In genomic region chr2:238938460-238939055, GRCh38 we compare ENCODE assay signal across 14 cellular contexts.
DNase-seq lines count a peak whose midpoint lies in the region; ATAC-seq and TF ChIP-seq lines count a peak whose summit lies in the region.
"Had no signal": no experiment of that assay in that cellular context is flagged by ENCODE, and none has a peak within 500 bp of the region (broad histone marks: within the 10 kb centered on the region; RNA-seq: fewer than 3 reads in every experiment).

No MANE protein-coding gene starts in this region.

- H3K27me3 ChIP-seq in lung (ENCODE audit: control insufficient read depth, insufficient read depth) (no peaks in the 10 kb centered on the region), upper lobe of left lung (no peaks in the 10 kb centered on the region)

- no peak overlapping the region for H3K27ac Mint-ChIP-seq in endothelial cell (ENCODE audit: unreplicated experiment)
- H3K27ac Mint-ChIP-seq: activated naive CD8-positive, alpha-beta T cell had no signal

- no peak overlapping the region for H3K4me3 ChIP-seq in lung
- H3K4me3 ChIP-seq in upper lobe of left lung: no peak overlapping the region

- no peak for TF ChIP-seq CTCF in endothelial cell (IDR thresholded peaks at IDR 0.05; ENCODE audit: unreplicated experiment)
- TF ChIP-seq CTCF in lung (IDR thresholded peaks at IDR 0.05; ENCODE audit: control extremely low read depth, extremely low read depth): no peak
- TF ChIP-seq CTCF in upper lobe of left lung (IDR thresholded peaks at IDR 0.05): no peak

- ATAC-seq in lung (ENCODE audit: insufficient read depth, low FRiP score): peak; percentile 48
- peak; percentile 69 to 94 for ATAC-seq in upper lobe of left lung (ENCODE audit: low FRiP score in 2 of 2)
- ATAC-seq in GM19035 (IDR thresholded peaks at IDR 0.05; ENCODE audit: unreplicated experiment): no peak
- ATAC-seq in activated CD4-positive, CD25-positive, alpha-beta regulatory T cell treated with anti-CD3 and anti-CD28 coated beads, Interleukin-2, amount 50 U/mL, for 24 hours: no peak
- no peak for ATAC-seq in HG02623 (IDR thresholded peaks at IDR 0.05; ENCODE audit: unreplicated experiment)
- ATAC-seq: PC-3 had no signal

- TF ChIP-seq EP300 in upper lobe of left lung (IDR thresholded peaks at IDR 0.05): no peak

- H3K36me3 ChIP-seq in lung (ENCODE audit: control insufficient read depth in 2 of 2, insufficient read depth in 2 of 2, low read length in 2 of 2) (no peaks in the 10 kb centered on the region), upper lobe of left lung (no peaks in the 10 kb centered on the region)

- WGBS in lung, 2 donors: 76 to 84% methylated on average over 20 of the region's 20 CpGs
- WGBS in upper lobe of left lung, 2 donors: 70 to 76% methylated on average over 15 to 20 of the region's 20 CpGs

- peak; percentile 8 for DNase-seq in LoVo (ENCODE audit: low spot score)
- DNase-seq in endothelial cell (ENCODE audit: low spot score): peak; percentile 1
- peak; percentile 67 for DNase-seq in lung (ENCODE audit: low spot score)
- peak; percentile 22 to 84 for DNase-seq in upper lobe of left lung
- DNase-seq: activated CD4-positive, alpha-beta T cell treated with anti-CD3 and anti-CD28 coated beads for 1 hour; erythroblast; midbrain; NCI-H146; PC-3; stimulated activated naive CD4-positive, alpha-beta T cell had no signal

- no peak for TF ChIP-seq POLR2A in upper lobe of left lung (IDR thresholded peaks at IDR 0.05)

- H3K9me3 Mint-ChIP-seq in endothelial cell (ENCODE audit: unreplicated experiment): no peaks in the 10 kb centered on the region

- H3K27me3 Mint-ChIP-seq in endothelial cell (ENCODE audit: unreplicated experiment): no peaks in the 10 kb centered on the region

- peaks cover 0 to 5% of the 10 kb centered on the region in 2 donors for H3K9me3 ChIP-seq in lung (ENCODE audit: control insufficient read depth in 2 of 2, insufficient read depth in 1 of 2, low read length in 1 of 2)
- peaks cover 0 to 8% (median 0%) of the 10 kb centered on the region in 4 donors for H3K9me3 ChIP-seq in upper lobe of left lung

- H3K4me1 ChIP-seq in lung (ENCODE audit: control insufficient read depth in 2 of 2, insufficient read depth in 2 of 2, low read length in 2 of 2) (no peaks in the 10 kb centered on the region), upper lobe of left lung (no peaks in the 10 kb centered on the region)

- no peaks in the 10 kb centered on the region for H3K4me1 Mint-ChIP-seq in endothelial cell (ENCODE audit: unreplicated experiment)

- peak overlapping the region in 1 of 2 donors; percentile 6 for H3K27ac ChIP-seq in lung (ENCODE audit: low read depth in 1 of 2, low read length in 1 of 2)
- H3K27ac ChIP-seq in upper lobe of left lung: peak overlapping the region in 1 of 4 donors; percentile 43

- H3K4me3 Mint-ChIP-seq in endothelial cell (ENCODE audit: unreplicated experiment): no peak overlapping the region
- H3K4me3 Mint-ChIP-seq: activated naive CD8-positive, alpha-beta T cell had no signal

- H3K36me3 Mint-ChIP-seq in endothelial cell (ENCODE audit: low read depth, unreplicated experiment): no peaks in the 10 kb centered on the region
- H3K36me3 Mint-ChIP-seq: activated naive CD8-positive, alpha-beta T cell had no signal

Comparison
In these comparisons a context has a peak if more than half of its experiments do, and no peak if none do; other contexts are left out.
1. DNase-seq: peak in every context shown above with its lines; median percentile 67 in lung; 53 in upper lobe of left lung; 8 in LoVo; 1 in endothelial cell.
2. ATAC-seq: peak in lung (single experiment) and upper lobe of left lung (2 of 2); none in GM19035 (single experiment), activated CD4-positive, CD25-positive, alpha-beta regulatory T cell treated with anti-CD3 and anti-CD28 coated beads, Interleukin-2, amount 50 U/mL, for 24 hours (0 of 2) and HG02623 (single experiment).